ENCODE assay signal across 22 cellular contexts in the genomic region with DNA sequence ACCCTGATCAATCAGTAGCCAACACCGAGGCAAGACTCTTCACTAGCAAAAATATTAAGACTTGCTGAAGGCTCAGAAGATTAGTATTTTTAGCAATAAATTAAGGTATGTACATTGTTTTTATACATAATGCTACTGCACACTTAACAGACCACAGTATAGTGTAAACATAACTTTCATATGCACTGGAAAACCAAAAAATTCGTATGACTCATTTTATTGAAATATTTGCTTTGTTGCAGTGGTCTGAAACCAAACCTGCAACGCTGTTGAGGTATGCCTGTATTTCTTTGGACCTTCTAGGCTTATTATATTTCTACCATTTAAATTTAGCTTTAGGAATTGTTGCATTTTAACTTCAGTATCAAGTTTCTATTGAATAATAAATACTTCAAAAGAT.
DNase-seq lines count a peak whose midpoint lies in the region; ATAC-seq and TF ChIP-seq lines count a peak whose summit lies in the region.
"Had no signal": no experiment of that assay in that cellular context is flagged by ENCODE, and none has a peak within 500 bp of the region (broad histone marks: within the 10 kb centered on the region; RNA-seq: fewer than 3 reads in every experiment).

No MANE protein-coding gene starts in this region.

- ATAC-seq in PC-3: peak; percentile 95
- ATAC-seq: A549, GM23338, HCT116 had no signal

- DNase-seq in MCF 10A (ENCODE audit: unreplicated experiment) (peak; percentile 19), breast epithelium (ENCODE audit: low spot score in 2 of 2) (no peak), PC-3 (peak; percentile 97), SW480 (ENCODE audit: low spot score) (peak; percentile 16), NCI-H187 (lab: John Stamatoyannopoulos, UW) (no peak)
- no peak for DNase-seq in activated CD4-positive, CD25-positive, alpha-beta regulatory T cell (lab: John Stamatoyannopoulos, UW)
- DNase-seq in activated naive CD4-positive, alpha-beta T cell (lab: John Stamatoyannopoulos, UW): no peak
- DNase-seq: 8988T; ACHN; AML-193; BE2C; CD4-positive, alpha-beta T cell; CD8-positive, alpha-beta memory T cell; DMS 273 treated with DMSO at 0.1 percent for 48 hours; DND-41; GF-D8; H9 had no signal

- H3K27me3 ChIP-seq in breast epithelium: peaks cover 0 to 6% of the 10 kb centered on the region in 2 donors
- no peaks in the 10 kb centered on the region for H3K27me3 ChIP-seq in PC-3 (ENCODE audit: low read length)
- H3K27me3 ChIP-seq: BLaER1 treated with 17β-estradiol and CSF1 and Interleukin-3, amounts not matched to agents 10 nM and 100 nM had no signal

- H3K4me2 ChIP-seq in PC-3 (ENCODE audit: low read length): peak overlapping the region; percentile 65
- H3K4me2 ChIP-seq: A549; BLaER1 treated with 17β-estradiol and CSF1 and Interleukin-3, amounts not matched to agents 10 nM and 100 nM; GM23338 had no signal

- no peak overlapping the region for H3K9ac ChIP-seq in PC-3 (ENCODE audit: low read length)
- H3K9ac ChIP-seq: BLaER1 treated with 17β-estradiol and CSF1 and Interleukin-3, amounts not matched to agents 10 nM and 100 nM had no signal

- H3F3A ChIP-seq in PC-3 (ENCODE audit: low read length, unreplicated experiment): peaks cover 4% of the 10 kb centered on the region

- H3K9me3 Mint-ChIP-seq in MCF 10A (ENCODE audit: unreplicated experiment): no peaks in the 10 kb centered on the region
- H3K9me3 Mint-ChIP-seq: CD4-positive, alpha-beta T cell; CD8-positive, alpha-beta memory T cell; GM23338; H9 had no signal

- no TSS peak for BruUV-seq in MCF 10A (replicated peaks; lab: Mats Ljungman, UMichigan)
- BruUV-seq in PC-3 (replicated peaks; lab: Mats Ljungman, UMichigan): no TSS peak

- no peaks in the 10 kb centered on the region for H3K4me1 ChIP-seq in breast epithelium
- H3K4me1 ChIP-seq in PC-3 (ENCODE audit: insufficient read depth, low read length): peaks cover 73% of the 10 kb centered on the region
- H3K4me1 ChIP-seq: A549; BE2C; BLaER1 treated with 17β-estradiol and CSF1 and Interleukin-3, amounts not matched to agents 10 nM and 100 nM had no signal

- no peaks in the 10 kb centered on the region for H3K9me3 ChIP-seq in breast epithelium
- no peaks in the 10 kb centered on the region for H3K9me3 ChIP-seq in PC-3 (ENCODE audit: low read length)
- H3K9me3 ChIP-seq: A549, BE2C had no signal

- H3K4me3 ChIP-seq in breast epithelium (no peak overlapping the region), PC-3 (ENCODE audit: low read length) (no peak overlapping the region)
- H3K4me3 ChIP-seq: A549; BLaER1 treated with 17β-estradiol and CSF1 and Interleukin-3, amounts not matched to agents 10 nM and 100 nM; GM23338 had no signal

- H3K36me3 ChIP-seq in breast epithelium (no peaks in the 10 kb centered on the region), PC-3 (ENCODE audit: low read depth, low read length) (no peaks in the 10 kb centered on the region)
- H3K36me3 ChIP-seq: BE2C; BLaER1 treated with 17β-estradiol and CSF1 and Interleukin-3, amounts not matched to agents 10 nM and 100 nM had no signal

- intact Hi-C loops in MCF 10A (cut with micrococcal nuclease): no loop called here
- intact Hi-C loops in breast epithelium (cut with DNase I; ENCODE audit: low total_unique reads): no loop called here
- intact Hi-C loops in PC-3 (cut with micrococcal nuclease): no loop called here

- H3K27ac ChIP-seq in breast epithelium (no peak overlapping the region), PC-3 (ENCODE audit: low read length) (peak overlapping the region; percentile 32)
- H3K27ac ChIP-seq: A549; BLaER1 treated with 17β-estradiol and CSF1 and Interleukin-3, amounts not matched to agents 10 nM and 100 nM had no signal

- H3K79me2 ChIP-seq in PC-3 (ENCODE audit: low read length): no peaks in the 10 kb centered on the region

- CTCF ChIA-PET in MCF 10A (lab: Yijun Ruan, JAX): interaction anchor here (0.6 to 0.7 kb wide), 2 partner anchors 25 to 56 kb away, joined by 3 read pairs; no protein-coding TSS in a partner anchor
- CTCF ChIA-PET in PC-3 (lab: Charles Lee): no interaction called here

- no peak for TF ChIP-seq POLR2A in breast epithelium (IDR thresholded peaks at IDR 0.05)

- TF ChIP-seq CTCF in MCF 10A (IDR thresholded peaks at IDR 0.05; ENCODE audit: unreplicated experiment) (no peak), breast epithelium (IDR thresholded peaks at IDR 0.05) (no peak), PC-3 (conservative IDR thresholded peaks at IDR 0.05; ENCODE audit: low read depth, low read length) (no peak)

- H4K20me1 ChIP-seq in PC-3 (ENCODE audit: low read length): no peaks in the 10 kb centered on the region
- H4K20me1 ChIP-seq: BLaER1 treated with 17β-estradiol and CSF1 and Interleukin-3, amounts not matched to agents 10 nM and 100 nM had no signal

- no peak overlapping the region for H3K27ac Mint-ChIP-seq in MCF 10A (ENCODE audit: low read depth, unreplicated experiment)
- H3K27ac Mint-ChIP-seq: CD14-positive monocyte; CD4-positive, alpha-beta T cell; CD8-positive, alpha-beta memory T cell; GM23338; H9 had no signal

- H3K27me3 Mint-ChIP-seq in MCF 10A (ENCODE audit: insufficient read depth, unreplicated experiment): peaks cover 45% of the 10 kb centered on the region

- H3K4me3 Mint-ChIP-seq in MCF 10A (ENCODE audit: unreplicated experiment): no peak overlapping the region
- H3K4me3 Mint-ChIP-seq: CD14-positive monocyte; CD4-positive, alpha-beta T cell; CD8-positive, alpha-beta memory T cell; GM23338; H9 had no signal

- POLR2A ChIA-PET in MCF 10A (lab: Yijun Ruan, JAX): no interaction called here
- POLR2A ChIA-PET in PC-3 (lab: Charles Lee; ENCODE audit: unreplicated experiment): no interaction called here

- H3K36me3 Mint-ChIP-seq in MCF 10A (ENCODE audit: insufficient read depth, unreplicated experiment): no peaks in the 10 kb centered on the region
- H3K36me3 Mint-ChIP-seq: CD14-positive monocyte had no signal

- H2AFZ ChIP-seq in PC-3 (ENCODE audit: low read length): no peak overlapping the region
- H2AFZ ChIP-seq: GM23338 had no signal

- H3K4me1 Mint-ChIP-seq in MCF 10A (ENCODE audit: insufficient read depth, unreplicated experiment): no peaks in the 10 kb centered on the region
- H3K4me1 Mint-ChIP-seq: CD14-positive monocyte; CD8-positive, alpha-beta memory T cell; GM23338; H9 had no signal

- no peaks in the 10 kb centered on the region for H3K9me2 ChIP-seq in PC-3 (replicated peaks; ENCODE audit: low read length)

Comparison
In these comparisons a context has a peak if more than half of its experiments do, and no peak if none do; other contexts are left out.
1. DNase-seq: peak in MCF 10A (single experiment), PC-3 (single experiment) and SW480 (single experiment); none in breast epithelium (0 of 2), activated CD4-positive, CD25-positive, alpha-beta regulatory T cell (0 of 4), activated naive CD4-positive, alpha-beta T cell (0 of 4) and NCI-H187 (0 of 2).